ENCODE assay signal across 15 cellular contexts in the genomic region with DNA sequence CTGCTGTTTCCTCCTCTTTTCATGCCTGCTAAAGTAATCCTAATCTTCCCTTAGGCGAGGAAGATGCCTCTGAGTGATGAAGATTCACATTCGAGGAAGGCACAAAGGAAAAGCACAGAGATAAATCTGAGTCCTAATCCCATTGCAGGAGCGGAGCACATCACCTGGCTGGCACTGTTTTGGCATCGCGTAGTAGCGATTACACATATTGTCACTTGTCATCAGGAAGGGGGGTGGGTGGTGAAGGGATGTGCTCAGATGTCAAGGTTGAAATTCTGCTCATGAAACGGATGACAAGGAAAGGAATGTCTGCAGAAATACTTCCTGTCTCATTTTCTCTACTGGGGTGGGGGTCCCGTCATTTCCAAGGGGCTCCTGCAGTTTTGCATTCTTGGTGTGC.
DNase-seq lines count a peak whose midpoint lies in the region; ATAC-seq and TF ChIP-seq lines count a peak whose summit lies in the region.
"Had no signal": no experiment of that assay in that cellular context is flagged by ENCODE, and none has a peak within 500 bp of the region (broad histone marks: within the 10 kb centered on the region; RNA-seq: fewer than 3 reads in every experiment).

No MANE protein-coding gene starts in this region.

- CTCF ChIA-PET in SK-N-SH (lab: Yijun Ruan, JAX), result interaction anchor here (0.5 to 2.4 kb wide), 6 partner anchors 17 to 221 kb away, joined by 3 to 12 read pairs (median 4); no protein-coding TSS in a partner anchor

- TF ChIP-seq EP300 in SK-N-SH (IDR thresholded peaks at IDR 0.05; ENCODE audit: borderline replicate concordance in 1 of 2, low read depth in 1 of 2, low read length in 1 of 2), result no peak

- no peak overlapping the region for H3K4me2 ChIP-seq in SK-N-SH
- H3K4me2 ChIP-seq: A549; BLaER1 treated with 17β-estradiol and CSF1 and Interleukin-3, amounts not matched to agents 10 nM and 100 nM had no signal

- no peak for TF ChIP-seq CTCF in SK-N-SH (IDR thresholded peaks at IDR 0.05)

- no peaks in the 10 kb centered on the region for H3K9me2 ChIP-seq in SK-N-SH

- ATAC-seq in SK-N-SH treated with all-trans-retinoic acid at 6 μM for 48 hours (no peak), HG02588 (IDR thresholded peaks at IDR 0.05; ENCODE audit: unreplicated experiment) (no peak)
- ATAC-seq: A549; CD8-positive, alpha-beta T cell had no signal

- H4K20me1 ChIP-seq in SK-N-SH (ENCODE audit: insufficient read depth), result no peaks in the 10 kb centered on the region
- H4K20me1 ChIP-seq: BLaER1 treated with 17β-estradiol and CSF1 and Interleukin-3, amounts not matched to agents 10 nM and 100 nM had no signal

- no peaks in the 10 kb centered on the region for H3F3A ChIP-seq in SK-N-SH (replicated peaks; ENCODE audit: insufficient read depth)

- TF ChIP-seq RAD21 in SK-N-SH (IDR thresholded peaks at IDR 0.05; ENCODE audit: low read length), result no peak

- no peak overlapping the region for H2AFZ ChIP-seq in SK-N-SH (ENCODE audit: low read depth)

- H3K4me3 ChIP-seq in SK-N-SH (ENCODE audit: low read depth in 2 of 2, low read length in 1 of 2), result no peak overlapping the region; a peak in 1 of 4 replicates
- H3K4me3 ChIP-seq: A549; BLaER1 treated with 17β-estradiol and CSF1 and Interleukin-3, amounts not matched to agents 10 nM and 100 nM had no signal

- DNase-seq in SK-N-SH (peak; percentile 14), head of caudate nucleus (peak in 41 of 42 donors; percentile 11 to 89 (median 58)), putamen (ENCODE audit: low spot score) (peak; percentile 57), NCI-H1417 (lab: John Stamatoyannopoulos, UW) (no peak)
- DNase-seq: Caco-2; Calu3; CD4-positive, alpha-beta T cell; CD8-positive, alpha-beta T cell; GF-D8 had no signal

- H3K79me2 ChIP-seq in SK-N-SH (ENCODE audit: insufficient read depth), result no peaks in the 10 kb centered on the region

- H3K9ac ChIP-seq in SK-N-SH, result no peak overlapping the region
- H3K9ac ChIP-seq: BLaER1 treated with 17β-estradiol and CSF1 and Interleukin-3, amounts not matched to agents 10 nM and 100 nM had no signal

- peak overlapping the region in 1 of 2 experiments; percentile 95; a peak in 2 of 4 replicates for H3K27ac ChIP-seq in SK-N-SH (ENCODE audit: low read depth in 2 of 2, low read length in 1 of 2)
- H3K27ac ChIP-seq: 22Rv1; A549; BLaER1 treated with 17β-estradiol and CSF1 and Interleukin-3, amounts not matched to agents 10 nM and 100 nM; C4-2B had no signal

- H3K4me1 ChIP-seq in SK-N-SH (ENCODE audit: control insufficient read depth in 1 of 2, insufficient read depth in 2 of 2, low read depth in 1 of 2, low read length in 1 of 2), result peaks cover 0 to 33% of the 10 kb centered on the region in 2 experiments; a peak in 2 of 4 replicates
- H3K4me1 ChIP-seq: A549; BLaER1 treated with 17β-estradiol and CSF1 and Interleukin-3, amounts not matched to agents 10 nM and 100 nM; Caco-2 had no signal

- WGBS in SK-N-SH (ENCODE audit: low lambda C conversion rate), result 44% methylated on average over 8 of the region's 8 CpGs

- intact Hi-C loops in head of caudate nucleus (cut with DNase I), result no loop called here

- no peaks in the 10 kb centered on the region for H3K27me3 ChIP-seq in SK-N-SH (ENCODE audit: insufficient read depth)
- H3K27me3 ChIP-seq: BLaER1 treated with 17β-estradiol and CSF1 and Interleukin-3, amounts not matched to agents 10 nM and 100 nM had no signal

- H3K9me3 ChIP-seq in SK-N-SH, result no peaks in the 10 kb centered on the region
- H3K9me3 ChIP-seq: A549; BLaER1 treated with 17β-estradiol and CSF1 and Interleukin-3, amounts not matched to agents 10 nM and 100 nM; Caco-2 had no signal

- POLR2A ChIA-PET in SK-N-SH (lab: Yijun Ruan, JAX), result no interaction called here

- no peaks in the 10 kb centered on the region for H3K36me3 ChIP-seq in SK-N-SH (replicated peaks in 1 of 2; ENCODE audit: control insufficient read depth in 1 of 2, insufficient read depth in 2 of 2, low read length in 1 of 2)
- H3K36me3 ChIP-seq: BLaER1 treated with 17β-estradiol and CSF1 and Interleukin-3, amounts not matched to agents 10 nM and 100 nM had no signal

TF ChIP-seq in SK-N-SH, 30 proteins besides CTCF, POLR2A, EP300 and RAD21 (continues in another document):
- TF ChIP-seq GABPA (IDR thresholded peaks at IDR 0.05; ENCODE audit: low read depth) (no peak), TCF12 (IDR thresholded peaks at IDR 0.05) (no peak), TEAD4 (IDR thresholded peaks at IDR 0.05; ENCODE audit: borderline replicate concordance, insufficient read depth) (no peak), MXI1 (IDR thresholded peaks at IDR 0.05; ENCODE audit: low read depth, low read length) (no peak), POLR2AphosphoS5 (IDR thresholded peaks at IDR 0.05; ENCODE audit: low read depth, low read length) (no peak), SIN3A (IDR thresholded peaks at IDR 0.05; ENCODE audit: borderline replicate concordance, low read depth, low read length) (no peak), RXRA (IDR thresholded peaks at IDR 0.05; ENCODE audit: borderline replicate concordance, low read depth) (no peak), RCOR1 (IDR thresholded peaks at IDR 0.05; ENCODE audit: low read length) (no peak)
- TF ChIP-seq, protein P1, sequence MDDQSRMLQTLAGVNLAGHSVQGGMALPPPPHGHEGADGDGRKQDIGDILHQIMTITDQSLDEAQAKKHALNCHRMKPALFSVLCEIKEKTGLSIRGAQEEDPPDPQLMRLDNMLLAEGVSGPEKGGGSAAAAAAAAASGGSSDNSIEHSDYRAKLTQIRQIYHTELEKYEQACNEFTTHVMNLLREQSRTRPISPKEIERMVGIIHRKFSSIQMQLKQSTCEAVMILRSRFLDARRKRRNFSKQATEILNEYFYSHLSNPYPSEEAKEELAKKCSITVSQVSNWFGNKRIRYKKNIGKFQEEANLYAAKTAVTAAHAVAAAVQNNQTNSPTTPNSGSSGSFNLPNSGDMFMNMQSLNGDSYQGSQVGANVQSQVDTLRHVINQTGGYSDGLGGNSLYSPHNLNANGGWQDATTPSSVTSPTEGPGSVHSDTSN (IDR thresholded peaks at IDR 0.05), result no peak
- TF ChIP-seq, protein P2, sequence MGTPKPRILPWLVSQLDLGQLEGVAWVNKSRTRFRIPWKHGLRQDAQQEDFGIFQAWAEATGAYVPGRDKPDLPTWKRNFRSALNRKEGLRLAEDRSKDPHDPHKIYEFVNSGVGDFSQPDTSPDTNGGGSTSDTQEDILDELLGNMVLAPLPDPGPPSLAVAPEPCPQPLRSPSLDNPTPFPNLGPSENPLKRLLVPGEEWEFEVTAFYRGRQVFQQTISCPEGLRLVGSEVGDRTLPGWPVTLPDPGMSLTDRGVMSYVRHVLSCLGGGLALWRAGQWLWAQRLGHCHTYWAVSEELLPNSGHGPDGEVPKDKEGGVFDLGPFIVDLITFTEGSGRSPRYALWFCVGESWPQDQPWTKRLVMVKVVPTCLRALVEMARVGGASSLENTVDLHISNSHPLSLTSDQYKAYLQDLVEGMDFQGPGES (IDR thresholded peaks at IDR 0.05; ENCODE audit: low read depth, low read length), result no peak

TF ChIP-seq in SK-N-SH treated with all-trans-retinoic acid at 6 μM for 48 hours, 23 proteins besides CTCF, POLR2A, EP300 and RAD21:
- TF ChIP-seq ZNF8 (CRISPR knock-in tag; IDR thresholded peaks at IDR 0.05) (no peak), CSDC2 (CRISPR knock-in tag; IDR thresholded peaks at IDR 0.05) (no peak)
- TF ChIP-seq, protein P3, sequence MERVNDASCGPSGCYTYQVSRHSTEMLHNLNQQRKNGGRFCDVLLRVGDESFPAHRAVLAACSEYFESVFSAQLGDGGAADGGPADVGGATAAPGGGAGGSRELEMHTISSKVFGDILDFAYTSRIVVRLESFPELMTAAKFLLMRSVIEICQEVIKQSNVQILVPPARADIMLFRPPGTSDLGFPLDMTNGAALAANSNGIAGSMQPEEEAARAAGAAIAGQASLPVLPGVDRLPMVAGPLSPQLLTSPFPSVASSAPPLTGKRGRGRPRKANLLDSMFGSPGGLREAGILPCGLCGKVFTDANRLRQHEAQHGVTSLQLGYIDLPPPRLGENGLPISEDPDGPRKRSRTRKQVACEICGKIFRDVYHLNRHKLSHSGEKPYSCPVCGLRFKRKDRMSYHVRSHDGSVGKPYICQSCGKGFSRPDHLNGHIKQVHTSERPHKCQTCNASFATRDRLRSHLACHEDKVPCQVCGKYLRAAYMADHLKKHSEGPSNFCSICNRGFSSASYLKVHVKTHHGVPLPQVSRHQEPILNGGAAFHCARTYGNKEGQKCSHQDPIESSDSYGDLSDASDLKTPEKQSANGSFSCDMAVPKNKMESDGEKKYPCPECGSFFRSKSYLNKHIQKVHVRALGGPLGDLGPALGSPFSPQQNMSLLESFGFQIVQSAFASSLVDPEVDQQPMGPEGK (CRISPR knock-in tag; IDR thresholded peaks at IDR 0.05; ENCODE audit: borderline replicate concordance), result no peak
- TF ChIP-seq, protein P4, sequence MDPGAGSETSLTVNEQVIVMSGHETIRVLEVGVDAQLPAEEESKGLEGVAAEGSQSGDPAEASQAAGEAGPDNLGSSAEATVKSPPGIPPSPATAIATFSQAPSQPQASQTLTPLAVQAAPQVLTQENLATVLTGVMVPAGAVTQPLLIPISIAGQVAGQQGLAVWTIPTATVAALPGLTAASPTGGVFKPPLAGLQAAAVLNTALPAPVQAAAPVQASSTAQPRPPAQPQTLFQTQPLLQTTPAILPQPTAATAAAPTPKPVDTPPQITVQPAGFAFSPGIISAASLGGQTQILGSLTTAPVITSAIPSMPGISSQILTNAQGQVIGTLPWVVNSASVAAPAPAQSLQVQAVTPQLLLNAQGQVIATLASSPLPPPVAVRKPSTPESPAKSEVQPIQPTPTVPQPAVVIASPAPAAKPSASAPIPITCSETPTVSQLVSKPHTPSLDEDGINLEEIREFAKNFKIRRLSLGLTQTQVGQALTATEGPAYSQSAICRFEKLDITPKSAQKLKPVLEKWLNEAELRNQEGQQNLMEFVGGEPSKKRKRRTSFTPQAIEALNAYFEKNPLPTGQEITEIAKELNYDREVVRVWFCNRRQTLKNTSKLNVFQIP (CRISPR knock-in tag; IDR thresholded peaks at IDR 0.05; ENCODE audit: borderline replicate concordance, low read depth), result no peak

Comparison
In these comparisons a context has a peak if more than half of its experiments do, and no peak if none do; other contexts are left out.
1. DNase-seq: peak in SK-N-SH (single experiment), head of caudate nucleus (41 of 42) and putamen (single experiment); none in NCI-H1417 (0 of 3).